In genomic region chr20:2089447-2089846, GRCh38 we compare ENCODE assay signal across 29 cellular contexts.
"Had no signal": no experiment of that assay in that cellular context is flagged by ENCODE, and none has a peak within 500 bp of the region (broad histone marks: within the 10 kb centered on the region; RNA-seq: fewer than 3 reads in every experiment).

No MANE protein-coding gene starts in this region.

- H3K4me3 Mint-ChIP-seq: activated CD4-positive, alpha-beta memory T cell treated with anti-CD3 and anti-CD28 coated beads, Interleukin-2, amount 10 ng/mL, durations not matched to agents 7 days and 5 days; activated CD8-positive, alpha-beta memory T cell treated with anti-CD3 and anti-CD28 coated beads, Interleukin-2, amount 10 ng/mL, durations not matched to agents 7 days and 5 days; activated naive CD4-positive, alpha-beta T cell treated with anti-CD3 and anti-CD28 coated beads, Interleukin-2, amount 10 ng/mL, durations not matched to agents 7 days and 5 days; activated naive CD8-positive, alpha-beta T cell; activated naive CD8-positive, alpha-beta T cell treated with anti-CD3 and anti-CD28 coated beads, Interleukin-2, amount 50 U/mL, for 24 hours; T-helper 1 cell treated with Interleukin-12 subunit alpha and Interleukin-12 subunit beta and Interleukin-4 antibody, amounts not matched to agents 30 μg/mL and 1 μg/mL, for 36 hours; T-helper 2 cell treated with Interferon-gamma antibody and Interleukin-4, amounts not matched to agents 5 μg/mL and 100 μg/mL, for 36 hours had no signal

- DNase-seq: activated CD4-positive, alpha-beta memory T cell treated with anti-CD3 and anti-CD28 coated beads, Interleukin-2, amount 10 ng/mL, durations not matched to agents 7 days and 5 days; activated CD4-positive, alpha-beta T cell treated with anti-CD3 and anti-CD28 coated beads for 1 hour; activated CD4-positive, alpha-beta T cell treated with anti-CD3 and anti-CD28 coated beads for 48 hours; activated CD4-positive, CD25-positive, alpha-beta regulatory T cell; activated CD8-positive, alpha-beta memory T cell treated with anti-CD3 and anti-CD28 coated beads for 24 hours; activated CD8-positive, alpha-beta memory T cell treated with anti-CD3 and anti-CD28 coated beads, Interleukin-2, amount 10 ng/mL, durations not matched to agents 7 days and 5 days; activated CD8-positive, alpha-beta memory T cell treated with anti-CD3 and anti-CD28 coated beads, Interleukin-2, amount 50 U/mL, for 48 hours; activated effector memory CD4-positive, alpha-beta T cell treated with Interleukin-2 at 50 U/mL for 16 hours; activated naive CD4-positive, alpha-beta T cell treated with anti-CD3 and anti-CD28 coated beads, Interleukin-2, amount 10 ng/mL, durations not matched to agents 7 days and 5 days; activated naive CD8-positive, alpha-beta T cell treated with anti-CD3 and anti-CD28 coated beads, Interleukin-2, amount 50 U/mL, for 24 hours; activated T-cell treated with anti-CD3 and anti-CD28 coated beads, Interleukin-2, amount 50 U/mL, for 48 hours; amniotic stem cell; aorta; brain microvascular endothelial cell; central memory CD4-positive, alpha-beta T cell; Karpas-422; KBM-7; NCI-H1105; NCI-H1436; NCI-H1694; NCI-H1930; NCI-H524 treated with DMSO at 0.1 percent for 48 hours; SHP77 treated with DMSO at 0.1 percent for 48 hours; SK-N-SH had no signal

- H3K9me2 ChIP-seq: SK-N-SH had no signal

- H3K27ac Mint-ChIP-seq: activated CD4-positive, alpha-beta memory T cell treated with anti-CD3 and anti-CD28 coated beads, Interleukin-2, amount 10 ng/mL, durations not matched to agents 7 days and 5 days; activated CD8-positive, alpha-beta memory T cell treated with anti-CD3 and anti-CD28 coated beads, Interleukin-2, amount 10 ng/mL, durations not matched to agents 7 days and 5 days; activated naive CD4-positive, alpha-beta T cell treated with anti-CD3 and anti-CD28 coated beads, Interleukin-2, amount 10 ng/mL, durations not matched to agents 7 days and 5 days; activated naive CD8-positive, alpha-beta T cell; activated naive CD8-positive, alpha-beta T cell treated with anti-CD3 and anti-CD28 coated beads, Interleukin-2, amount 50 U/mL, for 24 hours; T-helper 1 cell treated with Interleukin-12 subunit alpha and Interleukin-12 subunit beta and Interleukin-4 antibody, amounts not matched to agents 30 μg/mL and 1 μg/mL, for 36 hours; T-helper 2 cell treated with Interferon-gamma antibody and Interleukin-4, amounts not matched to agents 5 μg/mL and 100 μg/mL, for 36 hours had no signal

- H3K9me3 ChIP-seq: SJSA1, SK-N-SH had no signal

- H3K9me3 Mint-ChIP-seq: activated CD4-positive, alpha-beta memory T cell treated with anti-CD3 and anti-CD28 coated beads, Interleukin-2, amount 10 ng/mL, durations not matched to agents 7 days and 5 days; activated naive CD4-positive, alpha-beta T cell treated with anti-CD3 and anti-CD28 coated beads, Interleukin-2, amount 10 ng/mL, durations not matched to agents 7 days and 5 days; activated naive CD8-positive, alpha-beta T cell treated with anti-CD3 and anti-CD28 coated beads, Interleukin-2, amount 50 U/mL, for 24 hours; T-helper 1 cell treated with Interleukin-12 subunit alpha and Interleukin-12 subunit beta and Interleukin-4 antibody, amounts not matched to agents 30 μg/mL and 1 μg/mL, for 36 hours; T-helper 2 cell treated with Interferon-gamma antibody and Interleukin-4, amounts not matched to agents 5 μg/mL and 100 μg/mL, for 36 hours had no signal

- H3K4me1 Mint-ChIP-seq: activated CD4-positive, alpha-beta memory T cell treated with anti-CD3 and anti-CD28 coated beads, Interleukin-2, amount 10 ng/mL, durations not matched to agents 7 days and 5 days; activated naive CD4-positive, alpha-beta T cell treated with anti-CD3 and anti-CD28 coated beads, Interleukin-2, amount 10 ng/mL, durations not matched to agents 7 days and 5 days; activated naive CD8-positive, alpha-beta T cell treated with anti-CD3 and anti-CD28 coated beads, Interleukin-2, amount 50 U/mL, for 24 hours had no signal

- H3K36me3 Mint-ChIP-seq: activated CD8-positive, alpha-beta memory T cell treated with anti-CD3 and anti-CD28 coated beads, Interleukin-2, amount 10 ng/mL, durations not matched to agents 7 days and 5 days; activated naive CD4-positive, alpha-beta T cell treated with anti-CD3 and anti-CD28 coated beads, Interleukin-2, amount 10 ng/mL, durations not matched to agents 7 days and 5 days; activated naive CD8-positive, alpha-beta T cell had no signal

- ATAC-seq: activated CD8-positive, alpha-beta memory T cell treated with anti-CD3 and anti-CD28 coated beads, Interleukin-2, amount 10 ng/mL, durations not matched to agents 7 days and 5 days; activated naive CD8-positive, alpha-beta T cell treated with anti-CD3 and anti-CD28 coated beads, Interleukin-2, amount 50 U/mL, for 24 hours; Panc1 had no signal

- H3K36me3 ChIP-seq: brain microvascular endothelial cell, SJSA1 had no signal

- H3K4me1 ChIP-seq: SJSA1 had no signal

- H3K9ac ChIP-seq: SK-N-SH had no signal

- H3K4me2 ChIP-seq: SK-N-SH had no signal

- H3K27ac ChIP-seq: brain microvascular endothelial cell, SJSA1 had no signal

- H3K4me3 ChIP-seq: SJSA1 had no signal
